In genomic region chr17:73706428-73706827, GRCh38 we compare ENCODE assay signal across 17 cellular contexts.
DNase-seq lines count a peak whose midpoint lies in the region; ATAC-seq, FAIRE-seq and TF ChIP-seq lines count a peak whose summit lies in the region.
"Had no signal": no experiment of that assay in that cellular context is flagged by ENCODE, and none has a peak within 500 bp of the region (broad histone marks: within the 10 kb centered on the region; RNA-seq: fewer than 3 reads in every experiment).

No MANE protein-coding gene starts in this region.

- FAIRE-seq in urothelium cell line (lab: Jason Lieb, UNC), result peak; percentile 96
- FAIRE-seq: G401.6, GM12891, H54, HepG2 had no signal

- TF ChIP-seq CTCF in VCaP (conservative IDR thresholded peaks at IDR 0.05), result no peak

- peak overlapping the region; percentile 75 for H3K27ac ChIP-seq in VCaP
- H3K27ac ChIP-seq: BLaER1 treated with 17β-estradiol and CSF1 and Interleukin-3, amounts not matched to agents 10 nM and 100 nM had no signal

- ATAC-seq in GM19035 (IDR thresholded peaks at IDR 0.05; ENCODE audit: unreplicated experiment), result no peak
- ATAC-seq: CD8-positive, alpha-beta T cell; GM23338; HepG2 had no signal

- peak; percentile 9 for DNase-seq in activated effector memory CD4-positive, alpha-beta T cell treated with anti-CD3 and anti-CD28 coated beads, Interleukin-2, amount 50 U/mL, for 16 hours
- DNase-seq in activated effector memory CD4-positive, alpha-beta T cell treated with Interleukin-2 at 50 U/mL for 16 hours, result no peak
- DNase-seq in middle frontal gyrus (ENCODE audit: extremely low spot score, low spot score) (peak; percentile 12), urothelium cell line (ENCODE audit: low spot score) (no peak), NCI-H510A (lab: John Stamatoyannopoulos, UW) (no peak), NCI-H446 (lab: John Stamatoyannopoulos, UW) (no peak)
- DNase-seq: Calu3; CD8-positive, alpha-beta T cell; HCEC 1CT had no signal

Comparison
In these comparisons a context has a peak if more than half of its experiments do, and no peak if none do; other contexts are left out.
1. DNase-seq: peak in activated effector memory CD4-positive, alpha-beta T cell treated with anti-CD3 and anti-CD28 coated beads, Interleukin-2, amount 50 U/mL, for 16 hours (single experiment) and middle frontal gyrus (single experiment); none in activated effector memory CD4-positive, alpha-beta T cell treated with Interleukin-2 at 50 U/mL for 16 hours (single experiment), urothelium cell line (single experiment), NCI-H510A (single experiment) and NCI-H446 (0 of 2).